Comparison of ENCODE assay signal across 28 cellular contexts in genomic region chr11:2234963-2235362, GRCh38. TPM values are rescaled to one million over a fixed set of nuclear protein-coding genes. Genes with fewer than 3 reads are reported as not detected.
"Had no signal": no experiment of that assay in that cellular context is flagged by ENCODE, and none has a peak within 500 bp of the region (broad histone marks: within the 10 kb centered on the region; RNA-seq: fewer than 3 reads in every experiment).

No MANE protein-coding gene starts in this region.

- H3K27me3 ChIP-seq: breast epithelium, ovary, right atrium auricular region, stomach, suprapubic skin, tibial nerve, vagina had no signal

- H3K4me1 ChIP-seq: breast epithelium, esophagus squamous epithelium, gastroesophageal sphincter, left ventricle myocardium inferior, psoas muscle, right atrium auricular region, stomach, suprapubic skin, tibial nerve, vagina had no signal

- H3K9me3 ChIP-seq: ovary, suprapubic skin had no signal

- H3K27ac ChIP-seq: breast epithelium, esophagus squamous epithelium, gastroesophageal sphincter, left ventricle myocardium inferior, ovary, psoas muscle, right atrium auricular region, stomach, suprapubic skin, tibial nerve, vagina had no signal

- H3K4me3 ChIP-seq: breast epithelium, esophagus squamous epithelium, gastroesophageal sphincter, left ventricle myocardium inferior, mucosa of descending colon, ovary, psoas muscle, right atrium auricular region, stomach, suprapubic skin, tibial nerve, vagina had no signal

- ATAC-seq: activated T-cell treated with anti-CD3 and anti-CD28 coated beads, Interleukin-2, amount 50 U/mL, for 4 hours; effector memory CD8-positive, alpha-beta T cell; gastroesophageal sphincter; mucosa of descending colon; psoas muscle; stimulated activated effector memory CD8-positive, alpha-beta T cell treated with anti-CD3 and anti-CD28 coated beads, Interleukin-12 subunit alpha, Interleukin-12 subunit beta, amount 100 ng/mL, for 72 hours had no signal

- DNase-seq: activated CD4-positive, alpha-beta T cell treated with anti-CD3 and anti-CD28 coated beads, Interleukin-2, amount 50 U/mL, for 48 hours; activated CD8-positive, alpha-beta memory T cell treated with anti-CD3 and anti-CD28 coated beads, Interleukin-2, amount 50 U/mL, for 48 hours; activated naive CD4-positive, alpha-beta T cell treated with Interleukin-2 at 50 U/mL for 16 hours; activated naive CD8-positive, alpha-beta T cell treated with anti-CD3 and anti-CD28 coated beads for 36 hours; activated T-cell treated with anti-CD3 and anti-CD28 coated beads, Interleukin-2, amount 50 U/mL, for 4 hours; effector memory CD8-positive, alpha-beta T cell; esophagus squamous epithelium; head of caudate nucleus; hypothalamus; left ventricle myocardium inferior; mucosa of descending colon; ovary; psoas muscle; stimulated activated CD4-positive, alpha-beta T cell treated with anti-CD3 and anti-CD28 coated beads, Interleukin-2, amount 100 ng/mL, for 24 hours; stomach; T-helper 1 cell had no signal

- FAIRE-seq: astrocyte had no signal

- H3K36me3 ChIP-seq: breast epithelium, esophagus squamous epithelium, gastroesophageal sphincter, left ventricle myocardium inferior, ovary, right atrium auricular region, stomach, suprapubic skin, tibial nerve, vagina had no signal

RNA-seq across cellular contexts. Expression of gene ASCL2, which starts 35.4 kb away (rescaled TPM):
- total RNA-seq: astrocyte, dermis microvascular lymphatic vessel endothelial cell, kidney epithelial cell, left ventricle myocardium inferior, psoas muscle, skeletal muscle tissue had no signal
- polyA plus RNA-seq: neural cell had no signal
